In the genomic region with DNA sequence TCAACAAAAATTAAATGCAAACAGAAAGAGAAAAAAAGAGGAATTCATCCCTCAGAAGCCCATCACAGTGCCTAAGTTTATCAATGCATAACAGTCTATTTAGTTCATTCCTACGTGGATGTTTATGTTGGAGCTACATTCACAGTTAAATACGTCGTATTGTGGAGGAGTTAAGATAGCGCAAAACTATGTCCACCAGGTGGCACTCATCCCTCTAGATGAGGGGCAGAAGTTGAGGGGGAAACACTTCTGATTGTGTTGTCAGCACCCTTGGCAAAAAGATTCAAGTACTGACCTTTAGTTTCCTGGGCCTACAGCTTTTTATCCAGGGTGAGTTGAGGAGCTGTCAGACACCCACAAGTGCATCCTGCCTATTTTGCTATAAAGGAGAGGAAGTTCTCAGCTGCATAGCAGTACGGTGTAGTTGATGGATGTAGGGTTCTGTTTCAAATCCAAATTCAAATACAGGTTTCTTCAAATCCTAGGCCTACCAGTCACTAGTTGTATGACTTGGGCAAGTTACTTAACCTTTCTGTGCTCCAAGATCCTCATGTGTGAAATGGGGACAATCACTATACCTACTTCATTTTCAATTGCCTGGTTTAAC, we compare ENCODE assay signal across 8 cellular contexts. TPM values are rescaled to one million over a fixed set of nuclear protein-coding genes. Genes with fewer than 3 reads are reported as not detected.
DNase-seq lines count a peak whose midpoint lies in the region; ATAC-seq, FAIRE-seq and TF ChIP-seq lines count a peak whose summit lies in the region.

No MANE protein-coding gene starts in this region.

- RAD21 ChIA-PET in GM12878 (lab: Charles Lee; ENCODE audit: unreplicated experiment): interaction anchor here (0.8 to 2.5 kb wide), 2 partner anchors 148 to 166 kb away, joined by 3 to 9 read pairs; no protein-coding TSS in a partner anchor

- H3K79me2 ChIP-seq in PC-9 (ENCODE audit: low read depth) (no peaks in the 10 kb centered on the region), GM12878 (ENCODE audit: control insufficient read depth, insufficient read depth, low read length) (no peaks in the 10 kb centered on the region)

- H3K27me3 ChIP-seq in PC-9 (ENCODE audit: insufficient read depth, low read depth): no peaks in the 10 kb centered on the region
- no peaks in the 10 kb centered on the region for H3K27me3 ChIP-seq in GM12878 (replicated peaks in 1 of 2; ENCODE audit: control insufficient read depth in 2 of 2, insufficient read depth in 2 of 2, low read length in 1 of 2)

- H3K9me3 ChIP-seq in PC-9 (ENCODE audit: insufficient read depth, low read depth) (no peaks in the 10 kb centered on the region; the same call in 1 of the 2 replicates), GM12878 (replicated peaks; ENCODE audit: control insufficient read depth, insufficient read depth, low read length) (peaks cover 8% of the 10 kb centered on the region)

- peak overlapping the region; percentile 94 for H3K27ac ChIP-seq in PC-9
- no peak overlapping the region for H3K27ac ChIP-seq in GM12878 (ENCODE audit: control insufficient read depth, insufficient read depth)

- no peak overlapping the region for H3K4me3 ChIP-seq in PC-9
- no peak overlapping the region for H3K4me3 ChIP-seq in GM12878

- H3K4me2 ChIP-seq in PC-9 (0 out of 2 replicates have a peak overlapping the region, but pooled peaks have one; percentile 36), GM12878 (ENCODE audit: control insufficient read depth, insufficient read depth) (no peak overlapping the region)

- peak; percentile 51 for TF ChIP-seq CTCF in PC-9 (conservative IDR thresholded peaks at IDR 0.05)
- TF ChIP-seq CTCF in GM12878 (IDR thresholded peaks at IDR 0.05 in 2 of 3, conservative IDR thresholded peaks at IDR 0.05 in 1 of 3; ENCODE audit: control insufficient read depth in 2 of 3, extremely low read depth in 1 of 3, insufficient read depth in 1 of 3, low read depth in 3 of 3, low read length in 3 of 3): peak; percentile 46 to 69 (median 47); a peak in 5 of 6 replicates

- no peak overlapping the region for H3K9ac ChIP-seq in GM12878 (ENCODE audit: control insufficient read depth, insufficient read depth, low read length)

- no peak for FAIRE-seq in GM12878 (lab: Jason Lieb, UNC)

- TF ChIP-seq POLR2A in GM12878 (IDR thresholded peaks at IDR 0.05; ENCODE audit: low read depth, low read length): no peak

- TF ChIP-seq EP300 in GM12878 (IDR thresholded peaks at IDR 0.05; ENCODE audit: borderline replicate concordance in 1 of 2, control insufficient read depth in 1 of 2, low read depth in 2 of 2, low read length in 2 of 2): no peak

- CTCF ChIA-PET in PC-9 (lab: Charles Lee): interaction anchor here (0.6 to 2.1 kb wide), 6 partner anchors 46 to 301 kb away, joined by 3 to 9 read pairs (median 4); no protein-coding TSS in a partner anchor
- CTCF ChIA-PET in GM12878 (lab: Yijun Ruan, JAX): interaction anchor here (0.6 to 4.2 kb wide), 26 partner anchors 10 to 397 kb away, joined by 3 to 17 read pairs (median 4); no protein-coding TSS in a partner anchor

- H3F3A ChIP-seq in PC-9 (ENCODE audit: insufficient read depth, low read depth): peaks cover 25% of the 10 kb centered on the region

- SMC1A ChIA-PET in GM12878 (lab: Charles Lee; ENCODE audit: uncharacterized antibody, unreplicated experiment): interaction anchor here (0.5 to 2.0 kb wide), 12 partner anchors 10 to 336 kb away, joined by 3 to 11 read pairs (median 3); no protein-coding TSS in a partner anchor

- 32% methylated on average over 5 of the region's 5 CpGs for WGBS in GM12878 (ENCODE audit: insufficient coverage, insufficient replicate concordance, low lambda C conversion rate, missing lambda C conversion rate)

- TF ChIP-seq RAD21 in GM12878 (IDR thresholded peaks at IDR 0.05; ENCODE audit: insufficient read depth, low read depth, low read length): peak; percentile 68

- H3K4me1 ChIP-seq in PC-9 (replicated peaks; ENCODE audit: insufficient read depth) (peaks cover 43% of the 10 kb centered on the region), GM12878 (ENCODE audit: control insufficient read depth, insufficient read depth, low read length) (peaks cover 6% of the 10 kb centered on the region)

- BruUV-seq in PC-9 (replicated peaks; lab: Mats Ljungman, UMichigan) (no TSS peak), GM12878 (replicated peaks; lab: Mats Ljungman, UMichigan) (no TSS peak)

- POLR2A ChIA-PET in PC-9 (lab: Charles Lee; ENCODE audit: unreplicated experiment): interaction anchor here (0.6 to 0.7 kb wide), 2 partner anchors 462 to 781 kb away, joined by 3 to 13 read pairs; no protein-coding TSS in a partner anchor
- POLR2A ChIA-PET in GM12878 (lab: Charles Lee): no interaction called here

- no peaks in the 10 kb centered on the region for H4K20me1 ChIP-seq in PC-9 (ENCODE audit: insufficient read depth)
- no peaks in the 10 kb centered on the region for H4K20me1 ChIP-seq in GM12878 (ENCODE audit: control insufficient read depth, insufficient read depth)

- peak; percentile 34 for DNase-seq in AG08396 (ENCODE audit: low spot score)
- DNase-seq in HT-29 (ENCODE audit: low spot score): peak; percentile 77
- peak in 1 of 2 experiments; percentile 19 for DNase-seq in PC-9
- DNase-seq in GM12878 (ENCODE audit: low read depth, low spot score): no peak
- peak; percentile 65 for DNase-seq in inferior parietal cortex (ENCODE audit: extremely low spot score)
- DNase-seq in stimulated activated CD4-positive, alpha-beta T cell treated with anti-CD3 and anti-CD28 coated beads, Interleukin-4, amount 100 ng/mL, for 4 hours: peak; percentile 24 to 25

- no peak overlapping the region for H2AFZ ChIP-seq in PC-9
- H2AFZ ChIP-seq in GM12878 (ENCODE audit: control insufficient read depth, low read depth, low read length): no peak overlapping the region

- no peaks in the 10 kb centered on the region for H3K36me3 ChIP-seq in PC-9 (ENCODE audit: low read depth)
- no peaks in the 10 kb centered on the region for H3K36me3 ChIP-seq in GM12878 (ENCODE audit: control insufficient read depth in 2 of 2, insufficient read depth in 2 of 2, low read length in 1 of 2)

- H3K9me2 ChIP-seq in PC-9 (ENCODE audit: insufficient read depth): no peaks in the 10 kb centered on the region; the same call in 1 of the 2 replicates

- intact Hi-C loops in PC-9 (cut with micrococcal nuclease; ENCODE audit: unreplicated experiment) (loop anchor here (1.0 kb wide), 1 partner anchor 283 kb away; no protein-coding TSS in a partner anchor), GM12878 (cut with micrococcal nuclease; ENCODE audit: unreplicated experiment) (loop anchor here (1.0 to 2.0 kb wide), 3 partner anchors 24 to 303 kb away; no protein-coding TSS in a partner anchor)

- ATAC-seq in GM18519 (IDR thresholded peaks at IDR 0.05; ENCODE audit: low FRiP score, unreplicated experiment): peak; percentile 56
- peak; percentile 85 for ATAC-seq in GM12878
- ATAC-seq in GM19328 (IDR thresholded peaks at IDR 0.05; ENCODE audit: unreplicated experiment): no peak

- in situ Hi-C loops in GM12878 (cut with MboI): no loop called here

TF ChIP-seq in GM12878, 131 proteins besides CTCF, POLR2A, EP300 and RAD21 (continues in another document):
- TF ChIP-seq, protein P1, sequence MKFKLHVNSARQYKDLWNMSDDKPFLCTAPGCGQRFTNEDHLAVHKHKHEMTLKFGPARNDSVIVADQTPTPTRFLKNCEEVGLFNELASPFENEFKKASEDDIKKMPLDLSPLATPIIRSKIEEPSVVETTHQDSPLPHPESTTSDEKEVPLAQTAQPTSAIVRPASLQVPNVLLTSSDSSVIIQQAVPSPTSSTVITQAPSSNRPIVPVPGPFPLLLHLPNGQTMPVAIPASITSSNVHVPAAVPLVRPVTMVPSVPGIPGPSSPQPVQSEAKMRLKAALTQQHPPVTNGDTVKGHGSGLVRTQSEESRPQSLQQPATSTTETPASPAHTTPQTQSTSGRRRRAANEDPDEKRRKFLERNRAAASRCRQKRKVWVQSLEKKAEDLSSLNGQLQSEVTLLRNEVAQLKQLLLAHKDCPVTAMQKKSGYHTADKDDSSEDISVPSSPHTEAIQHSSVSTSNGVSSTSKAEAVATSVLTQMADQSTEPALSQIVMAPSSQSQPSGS (IDR thresholded peaks at IDR 0.05; ENCODE audit: low read length): no peak
- TF ChIP-seq, protein P2, sequence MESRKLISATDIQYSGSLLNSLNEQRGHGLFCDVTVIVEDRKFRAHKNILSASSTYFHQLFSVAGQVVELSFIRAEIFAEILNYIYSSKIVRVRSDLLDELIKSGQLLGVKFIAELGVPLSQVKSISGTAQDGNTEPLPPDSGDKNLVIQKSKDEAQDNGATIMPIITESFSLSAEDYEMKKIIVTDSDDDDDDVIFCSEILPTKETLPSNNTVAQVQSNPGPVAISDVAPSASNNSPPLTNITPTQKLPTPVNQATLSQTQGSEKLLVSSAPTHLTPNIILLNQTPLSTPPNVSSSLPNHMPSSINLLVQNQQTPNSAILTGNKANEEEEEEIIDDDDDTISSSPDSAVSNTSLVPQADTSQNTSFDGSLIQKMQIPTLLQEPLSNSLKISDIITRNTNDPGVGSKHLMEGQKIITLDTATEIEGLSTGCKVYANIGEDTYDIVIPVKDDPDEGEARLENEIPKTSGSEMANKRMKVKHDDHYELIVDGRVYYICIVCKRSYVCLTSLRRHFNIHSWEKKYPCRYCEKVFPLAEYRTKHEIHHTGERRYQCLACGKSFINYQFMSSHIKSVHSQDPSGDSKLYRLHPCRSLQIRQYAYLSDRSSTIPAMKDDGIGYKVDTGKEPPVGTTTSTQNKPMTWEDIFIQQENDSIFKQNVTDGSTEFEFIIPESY (IDR thresholded peaks at IDR 0.05): no peak
- peak; percentile 68 for TF ChIP-seq SMC3 (IDR thresholded peaks at IDR 0.05; ENCODE audit: borderline replicate concordance, low read length)

RNA-seq across cellular contexts. Expression of a gene that starts 26.8 kb away (rescaled TPM):
- 2.0 and 2.5 TPM in 2 replicates for total RNA-seq in HT-29 (2014; rRNA removed; shearing (Covaris generic))
- total RNA-seq in PC-9 (2021): 48.5 and 55.0 TPM in 2 replicates
- 10.2 and 12.8 TPM in 2 replicates for total RNA-seq in GM12878 (2013; cell fraction: nucleolus; rRNA removed)
- 3.0 and 3.2 TPM in 2 replicates for total RNA-seq in GM12878 (2014; rRNA removed)
- 3.5 and 4.2 TPM in 2 replicates for total RNA-seq in GM12878 (2014; rRNA removed; fragmentation: Illumina TruSeq; extraction: Trizol)
- total RNA-seq in GM12878 (2021): 2.2 and 3.6 TPM in 2 replicates
- polyA plus RNA-seq in GM12878 (2011; ENCODE audit: low read depth): 0.42 TPM
- polyA plus RNA-seq in GM12878 (2011; rRNA removed): 0.10 TPM in 2 replicates
- polyA plus RNA-seq in GM12878 (2011; cell fraction: cytosol; rRNA removed): 0.04 and 0.10 TPM in 2 replicates
- 0.10 and 0.13 TPM in 2 replicates for polyA plus RNA-seq in GM12878 (2011; cell fraction: nucleus; rRNA removed)
- 0.42 and 0.69 TPM in 2 replicates for polyA plus RNA-seq in GM12878 (2012)
- polyA plus RNA-seq in GM12878 (2014; fragmentation: Illumina TruSeq; extraction: Trizol): 2.8 and 4.2 TPM in 2 replicates
- polyA plus RNA-seq in GM12878 (2014; fragmentation: Nextera tagmentation; extraction: Ambion mirVana): under 1 TPM; 0.40 to 0.57 TPM
- 1.3 and 1.4 TPM in 2 replicates for polyA plus RNA-seq in GM12878 (2014; rRNA removed)
- 1 to 10 TPM; 1.2 to 1.8 TPM for polyA plus RNA-seq in GM12878 (2016; fragmentation: Nextera tagmentation; extraction: Ambion mirVana)
- 0.36 TPM in 1 of 2 replicates, not detected in the other for polyA minus RNA-seq in GM12878 (2011; rRNA and poly(A)+ RNA removed)
- not detected in 2 replicates for polyA minus RNA-seq in GM12878 (2011; cell fraction: cytosol; rRNA and poly(A)+ RNA removed)
- 0.10 and 0.24 TPM in 2 replicates for polyA minus RNA-seq in GM12878 (2011; cell fraction: nucleus; rRNA and poly(A)+ RNA removed)
